In the genomic region with DNA sequence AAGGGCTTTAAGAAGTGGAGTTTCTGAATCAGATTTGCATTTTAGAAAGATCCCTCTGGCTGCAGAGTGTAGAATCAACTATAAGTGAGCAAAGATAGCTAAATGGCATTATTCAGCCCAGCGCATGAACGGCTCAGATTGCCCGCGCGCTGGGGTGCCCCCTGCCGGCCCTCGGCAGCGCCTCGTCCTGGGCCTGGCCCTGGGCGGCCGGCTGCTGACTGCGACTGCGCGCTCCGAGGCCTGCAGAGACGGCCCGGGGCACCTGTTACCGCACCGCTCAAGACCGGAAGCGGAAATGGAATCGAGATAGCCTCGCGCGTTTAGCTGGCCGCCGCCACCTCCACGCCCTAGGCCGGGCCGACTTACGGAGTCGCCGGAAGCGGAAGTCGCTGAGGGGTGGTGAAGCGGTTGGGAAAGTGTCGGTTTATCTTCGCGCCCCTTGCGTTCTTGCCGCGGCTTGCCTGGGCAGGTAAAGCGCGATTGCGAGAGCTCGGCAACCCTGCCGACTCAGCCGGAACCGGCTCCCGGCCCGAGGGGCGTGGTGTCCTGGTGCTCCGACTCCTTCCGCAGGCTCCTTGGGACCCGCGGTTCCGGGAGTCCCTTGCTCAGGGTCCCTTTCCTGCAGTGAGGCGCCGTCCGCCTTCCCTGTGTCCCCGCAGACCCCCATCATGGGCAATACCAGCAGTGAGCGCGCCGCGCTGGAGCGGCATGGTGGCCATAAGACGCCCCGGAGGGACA, we compare ENCODE assay signal across 8 cellular contexts. TPM values are rescaled to one million over a fixed set of nuclear protein-coding genes. Genes with fewer than 3 reads are reported as not detected.
DNase-seq lines count a peak whose midpoint lies in the region; ATAC-seq and TF ChIP-seq lines count a peak whose summit lies in the region.

A gene with protein sequence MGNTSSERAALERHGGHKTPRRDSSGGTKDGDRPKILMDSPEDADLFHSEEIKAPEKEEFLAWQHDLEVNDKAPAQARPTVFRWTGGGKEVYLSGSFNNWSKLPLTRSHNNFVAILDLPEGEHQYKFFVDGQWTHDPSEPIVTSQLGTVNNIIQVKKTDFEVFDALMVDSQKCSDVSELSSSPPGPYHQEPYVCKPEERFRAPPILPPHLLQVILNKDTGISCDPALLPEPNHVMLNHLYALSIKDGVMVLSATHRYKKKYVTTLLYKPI (plus strand): TSS at position 557 of the 738 bp plus-strand sequence. CDS start 112 bp downstream, at position 669.

- H3K9me3 ChIP-seq in cardiac muscle cell (ENCODE audit: low read depth) (no peaks in the 10 kb centered on the region), trophoblast cell (ENCODE audit: insufficient read depth, low read depth, low read length) (no peaks in the 10 kb centered on the region), transverse colon (no peaks in the 10 kb centered on the region)

- in situ Hi-C loops in transverse colon (cut with MboI; ENCODE audit: low pct_ligation_motif_present in 1 of 4, low pct_unique_long_range_greater_than_20kb in 1 of 4, low sequenced_read_pairs in 3 of 4): loop anchor here in 1 of 4 donors (10.0 kb wide), 1 partner anchor 107 kb away; no protein-coding TSS in a partner anchor

- peak within 1 kb of the TSS; percentile 83 for H4K12ac ChIP-seq in trophoblast cell (ENCODE audit: low read depth, low read length)

- H3K9ac ChIP-seq in trophoblast cell (ENCODE audit: low read length): peak within 1 kb of the TSS; percentile 77

- peaks cover 5% of the 10 kb centered on the region for H3K79me1 ChIP-seq in trophoblast cell (ENCODE audit: low read length)

- peak within 1 kb of the TSS; percentile 98 for H3K4me2 ChIP-seq in trophoblast cell (ENCODE audit: low read length)

- peak within 1 kb of the TSS; percentile 93 for H3K4me3 Mint-ChIP-seq in activated naive CD8-positive, alpha-beta T cell treated with anti-CD3 and anti-CD28 coated beads, Interleukin-2, amount 50 U/mL, for 24 hours

- peak; percentile 91 for ATAC-seq in HG02763 (IDR thresholded peaks at IDR 0.05; ENCODE audit: unreplicated experiment)
- ATAC-seq in activated naive CD8-positive, alpha-beta T cell treated with anti-CD3 and anti-CD28 coated beads, Interleukin-2, amount 50 U/mL, for 24 hours: peak; percentile 99

- peak within 1 kb of the TSS; percentile 94 for H3K27ac Mint-ChIP-seq in activated naive CD8-positive, alpha-beta T cell treated with anti-CD3 and anti-CD28 coated beads, Interleukin-2, amount 50 U/mL, for 24 hours

- H3K23ac ChIP-seq in trophoblast cell (ENCODE audit: low read length): no peak within 1 kb of the TSS

- no peak for TF ChIP-seq EP300 in transverse colon (IDR thresholded peaks at IDR 0.05; ENCODE audit: low read depth)

- peaks cover 34% of the 10 kb centered on the region for H3K36me3 Mint-ChIP-seq in activated naive CD8-positive, alpha-beta T cell treated with anti-CD3 and anti-CD28 coated beads, Interleukin-2, amount 50 U/mL, for 24 hours (ENCODE audit: low read depth)

- H3K14ac ChIP-seq in trophoblast cell (ENCODE audit: low read length): peak within 1 kb of the TSS; percentile 98

- peak within 1 kb of the TSS; percentile 70 for H2BK5ac ChIP-seq in trophoblast cell (ENCODE audit: low read depth, low read length, poor library complexity)

- H3K27me3 ChIP-seq in cardiac muscle cell (no peaks in the 10 kb centered on the region), trophoblast cell (ENCODE audit: insufficient read depth, low read length) (no peaks in the 10 kb centered on the region), transverse colon (no peaks in the 10 kb centered on the region)

- H4K8ac ChIP-seq in trophoblast cell (ENCODE audit: low read depth, low read length): peak within 1 kb of the TSS; percentile 99

- peak within 1 kb of the TSS; percentile 88 for H3K18ac ChIP-seq in trophoblast cell (ENCODE audit: low read length)

- no peak within 1 kb of the TSS for H2BK12ac ChIP-seq in trophoblast cell (ENCODE audit: low read length)

- peak within 1 kb of the TSS; percentile 84 for H3K27ac ChIP-seq in cardiac muscle cell
- H3K27ac ChIP-seq in trophoblast cell (ENCODE audit: low read depth, low read length): peak within 1 kb of the TSS; percentile 95
- H3K27ac ChIP-seq in transverse colon: peak within 1 kb of the TSS; percentile 96 to 99 (median 98)

- peak within 1 kb of the TSS; percentile 96 for H2AFZ ChIP-seq in trophoblast cell (ENCODE audit: insufficient read depth, low read length, poor library complexity)

- H3K4me1 Mint-ChIP-seq in activated naive CD8-positive, alpha-beta T cell treated with anti-CD3 and anti-CD28 coated beads, Interleukin-2, amount 50 U/mL, for 24 hours: peaks cover 62% of the 10 kb centered on the region

- DNase-seq in NCI-H1417 (lab: John Stamatoyannopoulos, UW) (peak; percentile 98 to 99 (median 99)), SW 1271 (lab: John Stamatoyannopoulos, UW) (peak; percentile 91 to 96), cardiac muscle cell (ENCODE audit: low read depth in 1 of 2, low spot score in 1 of 2) (peak; percentile 98 to 99), trophoblast cell (peak; percentile 99), transverse colon (peak; percentile 98)
- peak; percentile 95 for DNase-seq in activated naive CD8-positive, alpha-beta T cell treated with anti-CD3 and anti-CD28 coated beads, Interleukin-2, amount 50 U/mL, for 24 hours

- peaks cover 5% of the 10 kb centered on the region for H3K79me2 ChIP-seq in trophoblast cell (ENCODE audit: control insufficient read depth, insufficient read depth, low read length, poor library complexity)

- H3K4me3 ChIP-seq in cardiac muscle cell (peak within 1 kb of the TSS; percentile 84), trophoblast cell (ENCODE audit: low read depth, low read length) (peak within 1 kb of the TSS; percentile 82), transverse colon (peak within 1 kb of the TSS; percentile 73 to 97 (median 86))

- H3K4me1 ChIP-seq in cardiac muscle cell (ENCODE audit: low read depth): peaks cover 4% of the 10 kb centered on the region
- no peaks in the 10 kb centered on the region for H3K4me1 ChIP-seq in trophoblast cell (ENCODE audit: control insufficient read depth in 1 of 2, insufficient read depth in 2 of 2, low read length in 2 of 2)
- peaks cover 5 to 48% (median 39%) of the 10 kb centered on the region in 4 donors for H3K4me1 ChIP-seq in transverse colon

- peak within 1 kb of the TSS; percentile 93 for H2AK5ac ChIP-seq in trophoblast cell (ENCODE audit: low read length)

- TF ChIP-seq CTCF in GM12874 (IDR thresholded peaks at IDR 0.05; ENCODE audit: insufficient read depth, low read depth, low read length) (peak; percentile 90), cardiac muscle cell (IDR thresholded peaks at IDR 0.05; ENCODE audit: low read depth, low read length) (peak; percentile 97), transverse colon (IDR thresholded peaks at IDR 0.05) (peak; percentile 85 to 95 (median 89))

- no peaks in the 10 kb centered on the region for H3K27me3 Mint-ChIP-seq in activated naive CD8-positive, alpha-beta T cell treated with anti-CD3 and anti-CD28 coated beads, Interleukin-2, amount 50 U/mL, for 24 hours

- H3K36me3 ChIP-seq in cardiac muscle cell (peaks cover 13% of the 10 kb centered on the region), trophoblast cell (ENCODE audit: control insufficient read depth in 1 of 2, insufficient read depth in 2 of 2, low read length in 2 of 2) (peaks cover 3 to 13% of the 10 kb centered on the region in 2 experiments), transverse colon (peaks cover 0 to 3% (median 1%) of the 10 kb centered on the region in 4 donors)

- H3K4ac ChIP-seq in trophoblast cell (ENCODE audit: low read depth, low read length): peak within 1 kb of the TSS; percentile 82

- peak within 1 kb of the TSS; percentile 95 for H4K91ac ChIP-seq in trophoblast cell (ENCODE audit: low read depth, low read length)

- H2BK120ac ChIP-seq in trophoblast cell (ENCODE audit: insufficient read depth, low read length, poor library complexity): peak within 1 kb of the TSS; percentile 83

- no CpG with 5 or more reads among the region's 68 CpGs for WGBS in trophoblast cell (ENCODE audit: extremely low coverage, insufficient coverage, insufficient read length)
- 0% methylated on average over 1 to 48 of the region's 68 CpGs for WGBS in transverse colon (ENCODE audit: low coverage in 1 of 2), 2 donors

- intact Hi-C loops in transverse colon (cut with DNase I; ENCODE audit: low total_unique reads): no loop called here

- H3K9me3 Mint-ChIP-seq in activated naive CD8-positive, alpha-beta T cell treated with anti-CD3 and anti-CD28 coated beads, Interleukin-2, amount 50 U/mL, for 24 hours: no peaks in the 10 kb centered on the region

- TF ChIP-seq POLR2A in transverse colon (IDR thresholded peaks at IDR 0.05): peak; percentile 98

RNA-seq across cellular contexts. Expression of the gene that starts here (rescaled TPM):
- total RNA-seq in cardiac muscle cell: 35.1 and 184 TPM in 2 replicates
- polyA plus RNA-seq in cardiac muscle cell: 35.8 and 52.6 TPM in 2 replicates
- polyA plus RNA-seq in trophoblast cell (2013): 18.5 and 20.8 TPM in 2 replicates
- 100 to 1,000 TPM in 1 of 4 donors, 10 to 100 TPM in 3; 46.0 to 151 (median 89.3) TPM for total RNA-seq in transverse colon

Comparison
In these comparisons a context has a peak if more than half of its experiments do, and no peak if none do; other contexts are left out.
1. Peak in every context shown above with its lines: DNase-seq, ATAC-seq, H3K4me3 ChIP-seq and H3K27ac ChIP-seq.